8 cellular contexts compared by ENCODE assay signal in the genomic region with DNA sequence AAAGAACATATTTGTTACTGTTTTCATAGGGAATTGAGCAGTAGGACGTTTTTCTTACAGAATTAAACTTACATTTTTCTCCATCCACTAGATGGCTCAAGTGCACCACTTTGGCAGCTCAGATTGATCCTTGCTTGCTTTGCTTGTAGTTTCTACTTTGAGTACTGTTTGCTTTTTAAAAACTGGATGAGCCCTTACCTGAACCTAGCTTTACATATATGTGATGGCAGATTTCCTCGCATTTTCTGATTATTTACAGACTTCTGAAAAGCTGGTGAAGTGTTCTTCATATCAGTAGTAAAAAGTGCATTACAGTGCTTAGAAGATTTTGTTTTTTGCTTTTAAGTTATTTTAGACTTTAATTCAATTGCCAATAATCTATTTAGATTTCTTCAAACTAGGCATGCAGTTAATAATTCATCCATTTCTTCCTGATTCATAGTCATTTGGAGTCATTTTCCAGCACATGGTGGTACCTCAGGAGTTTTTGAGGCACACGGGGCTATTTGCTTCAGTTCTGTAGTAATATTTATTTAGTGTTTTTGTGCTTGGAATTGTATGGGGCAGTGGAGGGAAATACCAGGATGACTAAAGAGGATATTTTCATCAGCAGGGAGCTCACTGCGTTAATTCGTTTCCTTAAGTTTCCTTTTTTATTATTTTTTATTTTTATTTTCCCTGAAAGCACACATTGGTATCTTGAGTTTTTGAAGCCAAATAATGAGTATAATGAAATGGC. TPM values are rescaled to one million over a fixed set of nuclear protein-coding genes. Genes with fewer than 3 reads are reported as not detected.
DNase-seq lines count a peak whose midpoint lies in the region; ATAC-seq, FAIRE-seq and TF ChIP-seq lines count a peak whose summit lies in the region.

No MANE protein-coding gene starts in this region.

- H3K27ac ChIP-seq in A549 (peak overlapping the region; percentile 19 to 57), epithelial cell of prostate (peak overlapping the region; percentile 65)

- FAIRE-seq in A549 (lab: Jason Lieb, UNC) = peak; percentile 95

- peaks cover 34% of the 10 kb centered on the region for H3K4me1 ChIP-seq in A549

- H3K4me3 ChIP-seq in A549 = no peak overlapping the region

- peak; percentile 28 to 80 for DNase-seq in A549 (ENCODE audit: low read depth in 1 of 2, low spot score in 1 of 2)
- peak; percentile 48 for DNase-seq in GF-D8 (lab: John Stamatoyannopoulos, UW)
- DNase-seq in NCI-H1092 (lab: John Stamatoyannopoulos, UW) = peak; percentile 17
- peak; percentile 10 for DNase-seq in T1000 (lab: John Stamatoyannopoulos, UW)
- DNase-seq in epithelial cell of prostate (ENCODE audit: low read depth, low spot score) = no peak
- DNase-seq in mucosa of gallbladder (ENCODE audit: low spot score) = peak; percentile 37

- 2% methylated on average over 5 of the region's 5 CpGs for WGBS in A549 (ENCODE audit: missing lambda C conversion rate)

- TF ChIP-seq EP300 in A549 (IDR thresholded peaks at IDR 0.05) = no peak

- CTCF ChIA-PET in A549 (lab: Yijun Ruan, JAX) = interaction anchor here (0.7 to 4.6 kb wide), 36 partner anchors 7 to 798 kb away, joined by 3 to 97 read pairs (median 4); no protein-coding TSS in a partner anchor

- POLR2A ChIA-PET in A549 (lab: Yijun Ruan, JAX) = no interaction called here

- ATAC-seq in A549 = peak; percentile 90 to 92
- no peak for ATAC-seq in GM19397 (IDR thresholded peaks at IDR 0.05; ENCODE audit: unreplicated experiment)
- no peak for ATAC-seq in GM18909 (IDR thresholded peaks at IDR 0.05; ENCODE audit: poor library complexity, unreplicated experiment)

- no peaks in the 10 kb centered on the region for H3K9me3 ChIP-seq in A549

- peak; percentile 95 for TF ChIP-seq CTCF in A549 (IDR thresholded peaks at IDR 0.05)

- H3K4me2 ChIP-seq in A549 = peak overlapping the region; percentile 69

- TF ChIP-seq RAD21 in A549 (conservative IDR thresholded peaks at IDR 0.05 in 1 of 2, IDR thresholded peaks at IDR 0.05 in 1 of 2) = peak; percentile 90 to 94

- TF ChIP-seq POLR2A in A549 (IDR thresholded peaks at IDR 0.05; ENCODE audit: low read length) = no peak

TF ChIP-seq in A549, 52 proteins besides CTCF, POLR2A, EP300 and RAD21:
- TF ChIP-seq FOXS1 (CRISPR knock-in tag; IDR thresholded peaks at IDR 0.05) (no peak), ZFP36 (IDR thresholded peaks at IDR 0.05; ENCODE audit: borderline replicate concordance, partially characterized antibody) (no peak), SMC3 (IDR thresholded peaks at IDR 0.05) (peak; percentile 77), HOXA7 (CRISPR knock-in tag; IDR thresholded peaks at IDR 0.05) (no peak), ESRRA (IDR thresholded peaks at IDR 0.05; ENCODE audit: borderline replicate concordance, low read length) (no peak), TP53 (CRISPR knock-in tag; IDR thresholded peaks at IDR 0.05) (no peak), NR3C1 (IDR thresholded peaks at IDR 0.05) (no peak)
- TF ChIP-seq, protein P1, sequence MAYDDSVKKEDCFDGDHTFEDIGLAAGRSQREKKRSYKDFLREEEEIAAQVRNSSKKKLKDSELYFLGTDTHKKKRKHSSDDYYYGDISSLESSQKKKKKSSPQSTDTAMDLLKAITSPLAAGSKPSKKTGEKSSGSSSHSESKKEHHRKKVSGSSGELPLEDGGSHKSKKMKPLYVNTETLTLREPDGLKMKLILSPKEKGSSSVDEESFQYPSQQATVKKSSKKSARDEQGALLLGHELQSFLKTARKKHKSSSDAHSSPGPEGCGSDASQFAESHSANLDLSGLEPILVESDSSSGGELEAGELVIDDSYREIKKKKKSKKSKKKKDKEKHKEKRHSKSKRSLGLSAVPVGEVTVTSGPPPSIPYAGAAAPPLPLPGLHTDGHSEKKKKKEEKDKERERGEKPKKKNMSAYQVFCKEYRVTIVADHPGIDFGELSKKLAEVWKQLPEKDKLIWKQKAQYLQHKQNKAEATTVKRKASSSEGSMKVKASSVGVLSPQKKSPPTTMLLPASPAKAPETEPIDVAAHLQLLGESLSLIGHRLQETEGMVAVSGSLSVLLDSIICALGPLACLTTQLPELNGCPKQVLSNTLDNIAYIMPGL (CRISPR knock-in tag; IDR thresholded peaks at IDR 0.05; ENCODE audit: borderline replicate concordance) = no peak

RNA-seq across cellular contexts. Expression of a gene that starts 57.3 kb away (rescaled TPM):
- 71.4 and 80.7 TPM in 2 replicates for polyA plus RNA-seq in A549 (2011; rRNA removed)
- polyA plus RNA-seq in A549 (2012; cell fraction: cytosol; rRNA removed) = 17.7 and 18.6 TPM in 2 replicates
- polyA plus RNA-seq in A549 (2012; cell fraction: nucleus; rRNA removed) = 10.3 and 13.5 TPM in 2 replicates
- polyA plus RNA-seq in A549 (2017; fragmentation: RNase III; extraction: RNeasy Plus Mini Kit Qiagen cat#74134 plus additional on column Dnase treatment) = 29.6 to 33.3 TPM (median 32.8 TPM) in 3 replicates
- polyA minus RNA-seq in A549 (2011; rRNA and poly(A)+ RNA removed) = 22.3 and 23.4 TPM in 2 replicates
- 40.0 TPM for total RNA-seq in mucosa of gallbladder

Comparison
In these comparisons a context has a peak if more than half of its experiments do, and no peak if none do; other contexts are left out.
1. ATAC-seq: peak in A549 (2 of 2); none in GM19397 (single experiment) and GM18909 (single experiment).